11 cellular contexts compared by ENCODE assay signal in genomic region chr11:2525941-2526807, GRCh38.
DNase-seq lines count a peak whose midpoint lies in the region; ATAC-seq and TF ChIP-seq lines count a peak whose summit lies in the region.
"Had no signal": no experiment of that assay in that cellular context is flagged by ENCODE, and none has a peak within 500 bp of the region (broad histone marks: within the 10 kb centered on the region; RNA-seq: fewer than 3 reads in every experiment).

No MANE protein-coding gene starts in this region.

- H3K4me3 ChIP-seq in right cardiac atrium (ENCODE audit: low read length) (no peak overlapping the region), testis (no peak overlapping the region)

- H3K36me3 ChIP-seq in testis (ENCODE audit: low read depth, missing control alignments): no peaks in the 10 kb centered on the region

- H3K27me3 Mint-ChIP-seq in activated CD8-positive, alpha-beta T cell treated with anti-CD3 and anti-CD28 coated beads for 36 hours: no peaks in the 10 kb centered on the region
- H3K27me3 Mint-ChIP-seq in stimulated activated memory B cell treated with anti-CD40 and anti-IgM and Interleukin-4, amounts not matched to agents 10 μg/mL and 1 μg/mL and 100 μg/mL, for 72 hours: no peaks in the 10 kb centered on the region

- intact Hi-C loops in activated CD8-positive, alpha-beta T cell treated with anti-CD3 and anti-CD28 coated beads for 36 hours (cut with micrococcal nuclease): no loop called here
- intact Hi-C loops in right cardiac atrium (cut with DNase I) (loop anchor here in 1 of 4 donors (10.0 kb wide), 1 partner anchor 331 kb away; no protein-coding TSS in a partner anchor), testis (cut with DNase I; ENCODE audit: low total_unique reads) (no loop called here)

- ATAC-seq in activated CD4-positive, CD25-positive, alpha-beta regulatory T cell treated with anti-CD3 and anti-CD28 coated beads, Interleukin-2, amount 50 U/mL, for 24 hours: no peak
- ATAC-seq in activated CD8-positive, alpha-beta T cell treated with anti-CD3 and anti-CD28 coated beads for 36 hours: no peak
- ATAC-seq in right cardiac atrium (no peak), HG03378 (IDR thresholded peaks at IDR 0.05; ENCODE audit: unreplicated experiment) (no peak)
- no peak for ATAC-seq in stimulated activated memory B cell treated with anti-CD40 and anti-IgM and Interleukin-4, amounts not matched to agents 10 μg/mL and 1 μg/mL and 100 μg/mL, for 72 hours

- CTCF ChIA-PET in activated CD8-positive, alpha-beta T cell treated with anti-CD3 and anti-CD28 coated beads for 36 hours (lab: Charles Lee): interaction anchor here (0.8 to 1.5 kb wide), 3 partner anchors 105 to 362 kb away, joined by 3 to 4 read pairs (median 4); no protein-coding TSS in a partner anchor

- peaks cover 20% of the 10 kb centered on the region for H3K4me1 Mint-ChIP-seq in activated CD8-positive, alpha-beta T cell treated with anti-CD3 and anti-CD28 coated beads for 36 hours (ENCODE audit: low read depth)
- H3K4me1 Mint-ChIP-seq in stimulated activated memory B cell treated with anti-CD40 and anti-IgM and Interleukin-4, amounts not matched to agents 10 μg/mL and 1 μg/mL and 100 μg/mL, for 72 hours: peaks cover 51% of the 10 kb centered on the region

- peak; percentile 21 for DNase-seq in activated CD4-positive, CD25-positive, alpha-beta regulatory T cell treated with anti-CD3 and anti-CD28 coated beads, Interleukin-2, amount 50 U/mL, for 72 hours
- no peak for DNase-seq in activated CD8-positive, alpha-beta T cell treated with anti-CD3 and anti-CD28 coated beads for 36 hours
- DNase-seq in right cardiac atrium (peak; percentile 6 to 63 (median 38)), testis (no peak), AG08395 (ENCODE audit: low spot score) (no peak)
- DNase-seq: mesendoderm, NCI-H526 treated with DMSO at 0.1 percent for 48 hours, T-helper 9 cell had no signal

- H3K27ac ChIP-seq in right cardiac atrium (ENCODE audit: low read length): no peak overlapping the region
- H3K27ac ChIP-seq in testis: no peak overlapping the region

- POLR2A ChIA-PET in activated CD8-positive, alpha-beta T cell treated with anti-CD3 and anti-CD28 coated beads for 36 hours (lab: Charles Lee): no interaction called here

- TF ChIP-seq POLR2A in testis (IDR thresholded peaks at IDR 0.05): no peak

- no peak overlapping the region for H3K4me3 Mint-ChIP-seq in activated CD8-positive, alpha-beta T cell treated with anti-CD3 and anti-CD28 coated beads for 36 hours
- H3K4me3 Mint-ChIP-seq in stimulated activated memory B cell treated with anti-CD40 and anti-IgM and Interleukin-4, amounts not matched to agents 10 μg/mL and 1 μg/mL and 100 μg/mL, for 72 hours: peak overlapping the region; percentile 70

- H3K4me1 ChIP-seq in right cardiac atrium (ENCODE audit: control insufficient read depth, insufficient read depth, low read length): no peaks in the 10 kb centered on the region
- no peaks in the 10 kb centered on the region for H3K4me1 ChIP-seq in testis

- H3K9me3 Mint-ChIP-seq in activated CD8-positive, alpha-beta T cell treated with anti-CD3 and anti-CD28 coated beads for 36 hours: no peaks in the 10 kb centered on the region
- no peaks in the 10 kb centered on the region for H3K9me3 Mint-ChIP-seq in stimulated activated memory B cell treated with anti-CD40 and anti-IgM and Interleukin-4, amounts not matched to agents 10 μg/mL and 1 μg/mL and 100 μg/mL, for 72 hours

- H3K27me3 ChIP-seq in right cardiac atrium (ENCODE audit: control insufficient read depth, insufficient read depth): no peaks in the 10 kb centered on the region
- no peaks in the 10 kb centered on the region for H3K27me3 ChIP-seq in testis

- TF ChIP-seq CTCF in activated CD8-positive, alpha-beta T cell treated with anti-CD3 and anti-CD28 coated beads for 36 hours (IDR thresholded peaks at IDR 0.05): no peak
- TF ChIP-seq CTCF in testis (IDR thresholded peaks at IDR 0.05): no peak

- no peaks in the 10 kb centered on the region for H3K36me3 Mint-ChIP-seq in activated CD8-positive, alpha-beta T cell treated with anti-CD3 and anti-CD28 coated beads for 36 hours (ENCODE audit: low read depth)
- no peaks in the 10 kb centered on the region for H3K36me3 Mint-ChIP-seq in stimulated activated memory B cell treated with anti-CD40 and anti-IgM and Interleukin-4, amounts not matched to agents 10 μg/mL and 1 μg/mL and 100 μg/mL, for 72 hours

- peak overlapping the region; percentile 42 for H3K27ac Mint-ChIP-seq in activated CD8-positive, alpha-beta T cell treated with anti-CD3 and anti-CD28 coated beads for 36 hours
- H3K27ac Mint-ChIP-seq in stimulated activated memory B cell treated with anti-CD40 and anti-IgM and Interleukin-4, amounts not matched to agents 10 μg/mL and 1 μg/mL and 100 μg/mL, for 72 hours: peak overlapping the region; percentile 86

- H3K9me3 ChIP-seq in right cardiac atrium (ENCODE audit: control insufficient read depth, low read length): no peaks in the 10 kb centered on the region
- H3K9me3 ChIP-seq in testis: no peaks in the 10 kb centered on the region

- 80% methylated on average over 15 of the region's 15 CpGs for WGBS in right cardiac atrium
- WGBS in testis, 2 donors: 81 to 91% methylated on average over 12 to 15 of the region's 15 CpGs

Comparison
In these comparisons a context has a peak if more than half of its experiments do, and no peak if none do; other contexts are left out.
1. DNase-seq: peak in activated CD4-positive, CD25-positive, alpha-beta regulatory T cell treated with anti-CD3 and anti-CD28 coated beads, Interleukin-2, amount 50 U/mL, for 72 hours (single experiment) and right cardiac atrium (3 of 3); none in activated CD8-positive, alpha-beta T cell treated with anti-CD3 and anti-CD28 coated beads for 36 hours (single experiment), testis (single experiment) and AG08395 (single experiment).